Comparison of ENCODE assay signal across 21 cellular contexts in the genomic region with DNA sequence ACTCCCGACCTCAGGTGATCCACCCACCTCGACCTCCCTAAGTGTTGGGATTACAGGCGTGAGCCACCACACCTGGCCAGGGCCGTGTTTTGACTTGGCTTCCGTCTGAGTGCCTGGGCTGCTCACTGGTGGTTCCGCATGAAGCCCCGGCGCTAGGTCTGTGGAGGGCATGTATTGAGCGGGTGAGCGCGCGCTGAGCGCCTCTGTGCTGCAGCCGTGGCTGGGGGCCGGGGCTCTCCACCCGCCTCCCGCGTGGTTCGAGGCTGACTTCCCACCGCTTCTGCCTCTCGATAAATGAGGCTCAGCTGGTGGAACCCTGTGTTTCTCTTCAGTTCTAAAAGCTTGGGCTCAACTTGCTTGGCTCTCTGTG. TPM values are rescaled to one million over a fixed set of nuclear protein-coding genes. Genes with fewer than 3 reads are reported as not detected.
DNase-seq lines count a peak whose midpoint lies in the region; ATAC-seq, FAIRE-seq and TF ChIP-seq lines count a peak whose summit lies in the region.
"Had no signal": no experiment of that assay in that cellular context is flagged by ENCODE, and none has a peak within 500 bp of the region (broad histone marks: within the 10 kb centered on the region; RNA-seq: fewer than 3 reads in every experiment).

No MANE protein-coding gene starts in this region.

- TF ChIP-seq CTCF in A549 (IDR thresholded peaks at IDR 0.05) (no peak), osteoblast (IDR thresholded peaks at IDR 0.05; ENCODE audit: extremely low read depth, low read depth, low read length) (no peak)

- H2BK12ac ChIP-seq in trophoblast cell (ENCODE audit: low read length) = no peak overlapping the region

- H3K9me3 ChIP-seq in A549 = peaks cover 4% of the 10 kb centered on the region; the same call in 2 of the 3 replicates
- H3K9me3 ChIP-seq in osteoblast (ENCODE audit: low read depth, low read length) = no peaks in the 10 kb centered on the region
- no peaks in the 10 kb centered on the region for H3K9me3 ChIP-seq in trophoblast cell (ENCODE audit: insufficient read depth, low read depth, low read length)
- H3K9me3 ChIP-seq: mucosa of descending colon, pancreas had no signal

- DNase-seq in A549 (ENCODE audit: low read depth in 1 of 2, low spot score in 1 of 2) (no peak), osteoblast (ENCODE audit: insufficient read length, low spot score, missing footprints) (peak; percentile 36), mucosa of gallbladder (ENCODE audit: low spot score) (no peak), LoVo (ENCODE audit: low spot score) (no peak), trophoblast cell (no peak)
- DNase-seq: activated CD8-positive, alpha-beta T cell treated with anti-CD3 and anti-CD28 coated beads for 36 hours; activated T-cell treated with anti-CD3 and anti-CD28 coated beads, Interleukin-2, amount 50 U/mL, for 48 hours; CD8-positive, alpha-beta T cell; DND-41; GOT3; left cardiac atrium; NCI-H187 treated with DMSO at 0.1 percent for 48 hours; NCI-H510A; stimulated activated CD4-positive, alpha-beta T cell treated with anti-CD3 and anti-CD28 coated beads, Interleukin-4, amount 100 ng/mL, for 1 hour had no signal

- no peak overlapping the region for H3K14ac ChIP-seq in trophoblast cell (ENCODE audit: low read length)

- no peaks in the 10 kb centered on the region for H3K79me1 ChIP-seq in trophoblast cell (ENCODE audit: low read length)

- H3K9me3 Mint-ChIP-seq in IgD-negative memory B cell = no peaks in the 10 kb centered on the region
- H3K9me3 Mint-ChIP-seq: activated CD8-positive, alpha-beta T cell treated with anti-CD3 and anti-CD28 coated beads for 36 hours; CD8-positive, alpha-beta T cell had no signal

- H3K9ac ChIP-seq in trophoblast cell (ENCODE audit: low read length) = no peak overlapping the region

- ATAC-seq in A549 (no peak), esophagus mucosa (peak; percentile 18), GM21381 (IDR thresholded peaks at IDR 0.05; ENCODE audit: unreplicated experiment) (no peak)
- ATAC-seq: activated CD8-positive, alpha-beta T cell treated with anti-CD3 and anti-CD28 coated beads for 36 hours; CD8-positive, alpha-beta T cell; foreskin keratinocyte had no signal

- no peak for FAIRE-seq in A549 (lab: Jason Lieb, UNC)
- FAIRE-seq: pancreas had no signal

- CTCF ChIA-PET in A549 (lab: Yijun Ruan, JAX) = interaction anchor here (0.9 to 11.9 kb wide), 12 partner anchors 13 to 265 kb away, joined by 3 to 166 read pairs (median 12); partner anchors contain the start of genes ATP2A3 and P2RX1

- H3K27me3 ChIP-seq in osteoblast (ENCODE audit: insufficient read depth, low read length) (no peaks in the 10 kb centered on the region), trophoblast cell (ENCODE audit: insufficient read depth, low read length) (no peaks in the 10 kb centered on the region)
- H3K27me3 ChIP-seq: pancreas had no signal

- WGBS in A549 (ENCODE audit: missing lambda C conversion rate) = 94% methylated on average over 21 of the region's 21 CpGs
- WGBS in trophoblast cell (ENCODE audit: extremely low coverage, insufficient coverage, insufficient read length) = no CpG with 5 or more reads among the region's 21 CpGs

- H3K23ac ChIP-seq in trophoblast cell (ENCODE audit: low read length) = no peak overlapping the region

- H2AK5ac ChIP-seq in trophoblast cell (ENCODE audit: low read length) = no peak overlapping the region

- H3K4me1 ChIP-seq in A549 = peaks cover 23% of the 10 kb centered on the region
- peaks cover 12% of the 10 kb centered on the region for H3K4me1 ChIP-seq in osteoblast (ENCODE audit: insufficient read depth, low read length)
- peaks cover 3 to 10% of the 10 kb centered on the region in 2 experiments for H3K4me1 ChIP-seq in trophoblast cell (ENCODE audit: control insufficient read depth in 1 of 2, insufficient read depth in 2 of 2, low read length in 2 of 2)
- H3K4me1 ChIP-seq: foreskin keratinocyte had no signal

- peak overlapping the region in 2 of 4 donors; percentile 30 to 68 for H3K4me3 Mint-ChIP-seq in IgD-negative memory B cell
- H3K4me3 Mint-ChIP-seq: activated CD8-positive, alpha-beta T cell treated with anti-CD3 and anti-CD28 coated beads for 36 hours; activated naive CD8-positive, alpha-beta T cell; CD8-positive, alpha-beta T cell had no signal

- no peak overlapping the region for H4K91ac ChIP-seq in trophoblast cell (ENCODE audit: low read depth, low read length)

- H2BK120ac ChIP-seq in trophoblast cell (ENCODE audit: insufficient read depth, low read length, poor library complexity) = no peak overlapping the region

- TF ChIP-seq POLR2A in A549 (IDR thresholded peaks at IDR 0.05; ENCODE audit: low read length) = no peak

- H3K79me2 ChIP-seq in osteoblast (ENCODE audit: insufficient read depth, low read length) (no peaks in the 10 kb centered on the region), trophoblast cell (ENCODE audit: control insufficient read depth, insufficient read depth, low read length, poor library complexity) (no peaks in the 10 kb centered on the region)

- no peak overlapping the region for H2BK5ac ChIP-seq in trophoblast cell (ENCODE audit: low read depth, low read length, poor library complexity)

- H3K36me3 ChIP-seq in osteoblast (ENCODE audit: insufficient read depth, low read length) = peaks cover 15% of the 10 kb centered on the region
- peaks cover 28 to 31% of the 10 kb centered on the region in 2 experiments for H3K36me3 ChIP-seq in trophoblast cell (ENCODE audit: control insufficient read depth in 1 of 2, insufficient read depth in 2 of 2, low read length in 2 of 2)

- TF ChIP-seq EP300 in A549 (IDR thresholded peaks at IDR 0.05) = no peak

- no peak for TF ChIP-seq RAD21 in A549 (conservative IDR thresholded peaks at IDR 0.05 in 1 of 2, IDR thresholded peaks at IDR 0.05 in 1 of 2)

- no peak overlapping the region for H3K4ac ChIP-seq in trophoblast cell (ENCODE audit: low read depth, low read length)

- no peak overlapping the region for H3K18ac ChIP-seq in trophoblast cell (ENCODE audit: low read length)

- no peaks in the 10 kb centered on the region for H3K36me3 Mint-ChIP-seq in IgD-negative memory B cell
- H3K36me3 Mint-ChIP-seq: activated naive CD8-positive, alpha-beta T cell had no signal

- no peak overlapping the region for H3K4me2 ChIP-seq in A549
- no peak overlapping the region for H3K4me2 ChIP-seq in osteoblast (ENCODE audit: insufficient read depth, low read length)
- H3K4me2 ChIP-seq in trophoblast cell (ENCODE audit: low read length) = no peak overlapping the region

- H3K4me3 ChIP-seq in A549 (no peak overlapping the region), osteoblast (ENCODE audit: insufficient read depth, low read length) (no peak overlapping the region), trophoblast cell (ENCODE audit: low read depth, low read length) (no peak overlapping the region)
- H3K4me3 ChIP-seq: mucosa of descending colon, pancreas had no signal

- no peak overlapping the region for H2AFZ ChIP-seq in osteoblast (ENCODE audit: low read length)
- H2AFZ ChIP-seq in trophoblast cell (ENCODE audit: insufficient read depth, low read length, poor library complexity) = no peak overlapping the region

- peaks cover 14 to 16% (median 15%) of the 10 kb centered on the region in 3 donors for H3K4me1 Mint-ChIP-seq in IgD-negative memory B cell

- peak overlapping the region; percentile 47 to 81; a peak in 5 of 6 replicates for H3K27ac ChIP-seq in A549
- H3K27ac ChIP-seq in osteoblast (ENCODE audit: low read depth, low read length) = no peak overlapping the region
- H3K27ac ChIP-seq in trophoblast cell (ENCODE audit: low read depth, low read length) = no peak overlapping the region
- H3K27ac ChIP-seq: foreskin keratinocyte had no signal

- POLR2A ChIA-PET in A549 (lab: Yijun Ruan, JAX) = interaction anchor here (1.6 kb wide), 1 partner anchor 38 kb away, joined by 7 read pairs; no protein-coding TSS in a partner anchor

- H4K20me1 ChIP-seq in osteoblast (ENCODE audit: insufficient read depth, low read length) = no peaks in the 10 kb centered on the region

- H3K27me3 Mint-ChIP-seq in IgD-negative memory B cell = no peaks in the 10 kb centered on the region
- H3K27me3 Mint-ChIP-seq: activated CD8-positive, alpha-beta T cell treated with anti-CD3 and anti-CD28 coated beads for 36 hours; activated naive CD8-positive, alpha-beta T cell had no signal

- H3K27ac Mint-ChIP-seq in IgD-negative memory B cell = peak overlapping the region in 2 of 3 donors; percentile 22 to 67
- H3K27ac Mint-ChIP-seq: activated CD8-positive, alpha-beta T cell treated with anti-CD3 and anti-CD28 coated beads for 36 hours; activated naive CD8-positive, alpha-beta T cell; CD8-positive, alpha-beta T cell had no signal

- no peak overlapping the region for H4K8ac ChIP-seq in trophoblast cell (ENCODE audit: low read depth, low read length)

- no peak overlapping the region for H4K12ac ChIP-seq in trophoblast cell (ENCODE audit: low read depth, low read length)

TF ChIP-seq in A549, 52 proteins besides CTCF, POLR2A, EP300 and RAD21 (continues in another document):
- no peak for TF ChIP-seq ZFP36 (IDR thresholded peaks at IDR 0.05; ENCODE audit: borderline replicate concordance, partially characterized antibody)
- no peak for TF ChIP-seq KDM5A (IDR thresholded peaks at IDR 0.05)
- TF ChIP-seq TFCP2L1 (CRISPR knock-in tag; IDR thresholded peaks at IDR 0.05) = no peak

RNA-seq across cellular contexts. Expression of gene ATP2A3, which starts 38.9 kb away (rescaled TPM):
- polyA plus RNA-seq in A549 (2011; rRNA removed) (5.5 and 6.3 TPM in 2 replicates), A549 (2017; fragmentation: RNase III; extraction: RNeasy Plus Mini Kit Qiagen cat#74134 plus additional on column Dnase treatment) (2.5 to 4.1 TPM (median 3.1 TPM) in 3 replicates), IgD-negative memory B cell (155 TPM)
- polyA plus RNA-seq in A549 (2012; cell fraction: cytosol; rRNA removed) = 4.0 and 5.4 TPM in 2 replicates
- 14.8 and 16.2 TPM in 2 replicates for polyA plus RNA-seq in A549 (2012; cell fraction: nucleus; rRNA removed)
- polyA minus RNA-seq in A549 (2011; rRNA and poly(A)+ RNA removed) = 5.7 and 7.4 TPM in 2 replicates
- total RNA-seq in esophagus mucosa (4.7 TPM), osteoblast (1.4 and 1.8 TPM in 2 replicates), mucosa of gallbladder (96.5 TPM)
- 4.2 and 4.5 TPM in 2 replicates for polyA plus RNA-seq in trophoblast cell (2013)

Comparison
In these comparisons a context has a peak if more than half of its experiments do, and no peak if none do; other contexts are left out.
1. H3K27ac ChIP-seq: peak in A549 (2 of 2); none in osteoblast (single experiment) and trophoblast cell (single experiment).
2. RNA of gene ATP2A3, which starts 38.9 kb away (total RNA-seq): 96.5 TPM in mucosa of gallbladder (single experiment); 4.7 TPM in esophagus mucosa (single experiment) and 1.4 to 1.8 TPM in osteoblast; every median in the first group is over 10 times any median in the second.